8 cellular contexts compared by ENCODE assay signal in genomic region chr22:26483043-26483438, GRCh38. TPM values are rescaled to one million over a fixed set of nuclear protein-coding genes. Genes with fewer than 3 reads are reported as not detected.
DNase-seq lines count a peak whose midpoint lies in the region; ATAC-seq and TF ChIP-seq lines count a peak whose summit lies in the region.

No MANE protein-coding gene starts in this region.

- H3K9ac ChIP-seq in SU-DHL-6 (ENCODE audit: low read length) (peak overlapping the region; percentile 83), skeletal muscle tissue (ENCODE audit: low read depth in 1 of 3, low read length in 3 of 3) (peak overlapping the region; percentile 98 to 99 (median 98))

- H3K4me1 ChIP-seq in skeletal muscle tissue (ENCODE audit: control insufficient read depth in 3 of 3, insufficient read depth in 3 of 3, low read length in 3 of 3) = peaks cover 38 to 59% (median 58%) of the 10 kb centered on the region in 3 donors

- no peak for TF ChIP-seq CTCF in SU-DHL-6 (IDR thresholded peaks at IDR 0.05; ENCODE audit: insufficient read depth, low read length, poor library complexity, severe bottlenecking)

- H3K27me3 ChIP-seq in SU-DHL-6 (ENCODE audit: low read length) (no peaks in the 10 kb centered on the region), skeletal muscle tissue (ENCODE audit: control insufficient read depth in 3 of 3, insufficient read depth in 3 of 3, low read length in 3 of 3) (no peaks in the 10 kb centered on the region)

- no peaks in the 10 kb centered on the region for H3K36me3 ChIP-seq in SU-DHL-6 (ENCODE audit: low read length)
- peaks cover 3 to 22% (median 18%) of the 10 kb centered on the region in 3 donors for H3K36me3 ChIP-seq in skeletal muscle tissue (ENCODE audit: control insufficient read depth in 3 of 3, insufficient read depth in 3 of 3, low read length in 3 of 3)

- H3K4me2 ChIP-seq in SU-DHL-6 (ENCODE audit: low read depth, low read length, poor library complexity, severe bottlenecking) = peak overlapping the region; percentile 98

- ATAC-seq in GM21423 (IDR thresholded peaks at IDR 0.05; ENCODE audit: unreplicated experiment) = peak; percentile 2
- ATAC-seq in GM21717 (IDR thresholded peaks at IDR 0.05; ENCODE audit: unreplicated experiment) = no peak

- H4K20me1 ChIP-seq in SU-DHL-6 (ENCODE audit: low read depth, low read length) = no peaks in the 10 kb centered on the region

- H3K9me3 ChIP-seq in SU-DHL-6 (ENCODE audit: insufficient read depth, low read length) = no peaks in the 10 kb centered on the region
- H3K9me3 ChIP-seq in skeletal muscle tissue (ENCODE audit: control insufficient read depth in 3 of 3, low read length in 3 of 3) = no peaks in the 10 kb centered on the region

- H3F3A ChIP-seq in SU-DHL-6 (ENCODE audit: insufficient read depth) = peaks cover 27% of the 10 kb centered on the region

- H3K79me2 ChIP-seq in SU-DHL-6 (ENCODE audit: insufficient read depth, low read length) = peaks cover 61% of the 10 kb centered on the region

- H3K4me3 ChIP-seq in SU-DHL-6 (ENCODE audit: insufficient read depth, low read length, poor library complexity, severe bottlenecking) = peak overlapping the region; percentile 82
- peak overlapping the region; percentile 90 to 96 (median 94) for H3K4me3 ChIP-seq in skeletal muscle tissue (ENCODE audit: low read length in 3 of 3)

- H3K27ac ChIP-seq in SU-DHL-6 (ENCODE audit: low read depth, low read length) (peak overlapping the region; percentile 89), skeletal muscle tissue (ENCODE audit: low read depth, low read length) (peak overlapping the region; percentile 98)

- H2AFZ ChIP-seq in SU-DHL-6 (ENCODE audit: low read depth, low read length, severe bottlenecking) = peak overlapping the region; percentile 57

- DNase-seq in globus pallidus (ENCODE audit: low spot score) (peak; percentile 11), medulla oblongata (ENCODE audit: extremely low spot score) (no peak)
- no peak for DNase-seq in stimulated activated CD4-positive, alpha-beta T cell treated with anti-CD3 and anti-CD28 coated beads, Interleukin-15, amount 100 ng/mL, for 24 hours
- no peak for DNase-seq in activated CD4-positive, alpha-beta T cell treated with anti-CD3 and anti-CD28 coated beads, Interleukin-2, amount 50 U/mL, for 4 hours

- no peaks in the 10 kb centered on the region for H3K9me2 ChIP-seq in SU-DHL-6 (replicated peaks; ENCODE audit: insufficient read depth, low read length)

RNA-seq across cellular contexts. Expression of gene HPS4, which starts 0.5 kb away (rescaled TPM):
- 20.9 TPM for total RNA-seq in skeletal muscle tissue

RNA-seq across cellular contexts. Expression of gene SRRD, which starts 0.6 kb away (rescaled TPM):
- total RNA-seq in skeletal muscle tissue = 8.9 TPM

RNA-seq across cellular contexts. Expression of gene TFIP11, which starts 29.2 kb away (rescaled TPM):
- 30.3 TPM for total RNA-seq in skeletal muscle tissue

RNA-seq across cellular contexts. Expression of gene ASPHD2, which starts 54.0 kb away (rescaled TPM):
- total RNA-seq in skeletal muscle tissue = 1.0 TPM
